Comparison of ENCODE assay signal across 8 cellular contexts in the genomic region with DNA sequence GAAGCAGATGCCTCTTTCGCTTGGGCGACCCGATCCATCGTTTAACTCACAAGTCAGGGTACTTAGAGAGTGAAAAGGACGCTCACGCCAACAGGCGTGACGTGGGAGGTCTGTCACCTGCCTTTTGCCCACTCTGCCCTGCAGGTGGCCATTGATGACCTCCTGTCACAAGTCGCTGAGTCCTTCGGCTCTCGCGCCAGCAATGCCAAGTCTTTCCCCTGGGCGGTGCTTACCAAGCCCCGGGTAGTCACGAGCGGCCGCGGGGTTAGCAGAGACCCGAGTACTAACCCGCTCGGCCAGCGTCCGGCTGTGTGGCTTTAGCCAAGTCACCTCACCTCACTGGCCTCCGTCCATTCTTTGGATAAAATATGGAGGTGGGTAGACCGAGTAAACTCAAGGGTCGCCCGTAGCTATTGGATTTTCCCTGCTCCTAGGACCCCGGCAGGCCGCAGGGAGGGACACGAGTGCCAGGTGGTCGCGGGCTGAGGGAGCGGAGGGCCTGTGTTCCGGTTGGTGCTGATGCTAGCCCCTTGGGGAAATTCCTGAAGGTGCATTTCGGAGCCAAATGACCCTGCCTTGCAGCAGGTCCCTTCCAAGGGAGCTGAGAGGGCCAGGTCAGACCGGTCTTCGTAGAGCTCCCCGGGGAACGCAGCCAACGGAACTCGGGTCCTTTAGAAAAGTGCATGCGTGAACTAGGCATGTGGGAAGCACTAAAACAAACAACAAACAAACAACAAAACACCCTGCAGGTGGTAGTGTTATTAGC. TPM values are rescaled to one million over a fixed set of nuclear protein-coding genes. Genes with fewer than 3 reads are reported as not detected.
A peak's percentile ranks its signal among the peaks of the same experiment; 100 is the strongest.
DNase-seq lines count a peak whose midpoint lies in the region; ATAC-seq, FAIRE-seq and TF ChIP-seq lines count a peak whose summit lies in the region.

No MANE protein-coding gene starts in this region.

- FAIRE-seq in D721Med (lab: Jason Lieb, UNC) (no peak), GM19239 (lab: Jason Lieb, UNC) (no peak)

- DNase-seq in D721Med (ENCODE audit: insufficient read length, low spot score) (peak; percentile 17), SHP77 (lab: John Stamatoyannopoulos, UW) (peak; percentile 82 to 85), cerebellum (ENCODE audit: low spot score) (peak; percentile 70), left lobe of liver (ENCODE audit: low spot score) (peak; percentile 68), GM19239 (ENCODE audit: insufficient read length, low spot score) (no peak)
- peak; percentile 4 for DNase-seq in stimulated activated CD4-positive, alpha-beta T cell treated with anti-CD3 and anti-CD28 coated beads, Interleukin-4, amount 100 ng/mL, for 24 hours

- peak; percentile 45 for ATAC-seq in GM19438 (IDR thresholded peaks at IDR 0.05; ENCODE audit: low read depth, unreplicated experiment)
- ATAC-seq in HG03457 (IDR thresholded peaks at IDR 0.05; ENCODE audit: unreplicated experiment): peak; percentile 26
- peak; percentile 77 for ATAC-seq in left lobe of liver

- no peak for TF ChIP-seq CTCF in D721Med (IDR thresholded peaks at IDR 0.05; ENCODE audit: insufficient read depth, missing control alignments)

RNA-seq across cellular contexts. Expression of a gene that starts 0.7 kb away (rescaled TPM):
- total RNA-seq in cerebellum (3.3 TPM), left lobe of liver (2.1 TPM)

Comparison
In these comparisons a context has a peak if more than half of its experiments do, and no peak if none do; other contexts are left out.
1. ATAC-seq: peak in every context shown above with its lines; median percentile 77 in left lobe of liver; 45 in GM19438; 26 in HG03457.